ENCODE assay signal across 9 cellular contexts in the genomic region with DNA sequence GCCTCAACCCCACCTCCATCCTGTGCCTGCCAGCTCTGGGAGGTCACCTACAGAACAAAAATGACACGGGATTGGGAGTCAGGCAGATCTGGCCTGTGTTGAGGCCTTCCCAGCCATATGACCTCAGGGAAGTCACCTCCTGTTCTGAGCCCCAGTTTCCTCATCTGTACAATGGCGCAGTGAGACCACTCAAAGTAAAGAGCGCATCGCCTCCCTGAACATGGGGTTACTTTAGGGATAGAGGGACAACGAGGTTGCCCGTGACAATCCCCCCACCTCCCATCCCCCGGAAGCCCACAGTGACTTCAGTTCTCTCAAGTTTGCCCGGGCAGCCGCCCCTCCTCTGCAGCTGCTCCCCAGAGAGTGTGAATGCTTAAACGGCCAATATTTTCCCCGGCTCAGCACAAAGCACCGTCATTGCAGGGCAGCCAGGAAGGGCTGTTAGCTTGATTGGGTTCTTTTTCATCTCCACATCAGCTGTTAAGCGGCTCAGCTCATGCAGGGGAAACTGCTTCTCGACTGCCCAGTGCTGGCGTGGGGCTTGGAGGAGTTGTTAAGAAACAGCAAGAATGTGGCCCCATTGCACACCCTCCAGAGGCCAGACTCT.
DNase-seq lines count a peak whose midpoint lies in the region; ATAC-seq and TF ChIP-seq lines count a peak whose summit lies in the region.
"Had no signal": no experiment of that assay in that cellular context is flagged by ENCODE, and none has a peak within 500 bp of the region (broad histone marks: within the 10 kb centered on the region; RNA-seq: fewer than 3 reads in every experiment).

No MANE protein-coding gene starts in this region.

- H3K27me3 Mint-ChIP-seq in HFFc6 (ENCODE audit: insufficient read depth), result peaks cover 14% of the 10 kb centered on the region

- H3K79me2 ChIP-seq in smooth muscle cell (ENCODE audit: low read depth), result no peaks in the 10 kb centered on the region

- H3K4me3 Mint-ChIP-seq in HFFc6, result no peak overlapping the region

- DNase-seq in DMS 273 (lab: John Stamatoyannopoulos, UW; ENCODE audit: unreplicated experiment) (peak; percentile 65), DMS 273 treated with DMSO at 0.1 percent for 48 hours (lab: John Stamatoyannopoulos, UW) (no peak), UCSD-AML1 (lab: John Stamatoyannopoulos, UW; ENCODE audit: unreplicated experiment) (peak; percentile 60), left cardiac atrium (peak; percentile 59), smooth muscle cell (lab: John Stamatoyannopoulos, UW; ENCODE audit: unreplicated experiment) (no peak), HFFc6 (no peak)

- H3K9me3 ChIP-seq in smooth muscle cell (replicated peaks; ENCODE audit: low read depth), result no peaks in the 10 kb centered on the region

- WGBS in smooth muscle cell (ENCODE audit: low lambda C conversion rate), result 43% methylated on average over 15 of the region's 15 CpGs

- H3K9ac ChIP-seq in smooth muscle cell (ENCODE audit: low read depth), result no peak overlapping the region

- H3K9me3 Mint-ChIP-seq in HFFc6, result peaks cover 11% of the 10 kb centered on the region; the same call in 1 of the 2 replicates

- H3F3A ChIP-seq in smooth muscle cell (ENCODE audit: low read depth), result peaks cover 44% of the 10 kb centered on the region

- H3K4me2 ChIP-seq in smooth muscle cell, result no peak overlapping the region

- no peaks in the 10 kb centered on the region for H4K20me1 ChIP-seq in smooth muscle cell (ENCODE audit: low read depth)

- H3K36me3 Mint-ChIP-seq in HFFc6 (ENCODE audit: low read depth), result peaks cover 9% of the 10 kb centered on the region; the same call in 1 of the 2 replicates

- no peaks in the 10 kb centered on the region for H3K36me3 ChIP-seq in smooth muscle cell (ENCODE audit: low read depth)

- peaks cover 32% of the 10 kb centered on the region for H3K4me1 ChIP-seq in smooth muscle cell (ENCODE audit: low read depth)

- H3K4me1 Mint-ChIP-seq in HFFc6 (ENCODE audit: low read depth), result peaks cover 57% of the 10 kb centered on the region

- no peak overlapping the region for H3K27ac Mint-ChIP-seq in HFFc6

- intact Hi-C loops in left cardiac atrium (cut with DNase I), result loop anchor here in 1 of 2 donors (10.0 kb wide), 1 partner anchor 57 kb away; no protein-coding TSS in a partner anchor

- TF ChIP-seq CTCF in smooth muscle cell (IDR thresholded peaks at IDR 0.05; ENCODE audit: borderline replicate concordance, insufficient read depth, poor library complexity, severe bottlenecking) (no peak), HFFc6 (IDR thresholded peaks at IDR 0.05) (no peak)

- ATAC-seq in left cardiac atrium (peak; percentile 29 to 45), HG03175 (IDR thresholded peaks at IDR 0.05; ENCODE audit: unreplicated experiment) (no peak), GM18511 (IDR thresholded peaks at IDR 0.05; ENCODE audit: unreplicated experiment) (no peak)

- no peak overlapping the region for H3K4me3 ChIP-seq in smooth muscle cell

- peak overlapping the region; percentile 45 for H2AFZ ChIP-seq in smooth muscle cell (ENCODE audit: low read depth)

- H3K27ac ChIP-seq in smooth muscle cell (ENCODE audit: low read depth), result peak overlapping the region; percentile 19
- H3K27ac ChIP-seq: 22Rv1 had no signal

- H3K27me3 ChIP-seq in smooth muscle cell (ENCODE audit: low read depth), result no peaks in the 10 kb centered on the region

Comparison
In these comparisons a context has a peak if more than half of its experiments do, and no peak if none do; other contexts are left out.
1. DNase-seq: peak in DMS 273 (single experiment), UCSD-AML1 (single experiment) and left cardiac atrium (single experiment); none in DMS 273 treated with DMSO at 0.1 percent for 48 hours (single experiment), smooth muscle cell (single experiment) and HFFc6 (single experiment).
2. ATAC-seq: peak in left cardiac atrium (2 of 2); none in HG03175 (single experiment) and GM18511 (single experiment).